Comparison of ENCODE assay signal across 16 cellular contexts in genomic region chr1:224734261-224734935, GRCh38.
DNase-seq lines count a peak whose midpoint lies in the region; ATAC-seq, FAIRE-seq and TF ChIP-seq lines count a peak whose summit lies in the region.
"Had no signal": no experiment of that assay in that cellular context is flagged by ENCODE, and none has a peak within 500 bp of the region (broad histone marks: within the 10 kb centered on the region; RNA-seq: fewer than 3 reads in every experiment).

No MANE protein-coding gene starts in this region.

- intact Hi-C loops in activated CD4-positive, alpha-beta T cell treated with anti-CD3 and anti-CD28 coated beads for 36 hours (cut with DNase I, micrococcal nuclease): no loop called here

- H4K5ac ChIP-seq in H1 (ENCODE audit: insufficient read length, low read depth, low read length): no peak overlapping the region

- H4K8ac ChIP-seq in H1 (ENCODE audit: extremely low read depth, insufficient read depth, low read length): no peak overlapping the region

- TF ChIP-seq CTCF in GM10248 (IDR thresholded peaks at IDR 0.05; ENCODE audit: control extremely low read depth, extremely low read depth, low read depth, missing control alignments): peak; percentile 14
- peak; percentile 47 to 99 (median 79) for TF ChIP-seq CTCF in H1 (IDR thresholded peaks at IDR 0.05; ENCODE audit: control extremely low read depth in 1 of 3, insufficient read depth in 1 of 3, low read depth in 1 of 3, low read length in 3 of 3)
- TF ChIP-seq CTCF in neural crest cell (conservative IDR thresholded peaks at IDR 0.05): peak; percentile 18

- H2BK15ac ChIP-seq in H1 (ENCODE audit: low read length): no peak overlapping the region

- no peaks in the 10 kb centered on the region; the same call in 1 of the 2 replicates for H3K79me1 ChIP-seq in H1 (ENCODE audit: low read depth, low read length)

- H3K4me2 ChIP-seq in H1 (ENCODE audit: insufficient read depth in 1 of 2, low read depth in 2 of 2, low read length in 2 of 2): no peak overlapping the region

- peak overlapping the region; percentile 52 for H3K27ac ChIP-seq in KOPT-K1 (ENCODE audit: low read depth, low read length, poor library complexity, severe bottlenecking)
- H3K27ac ChIP-seq in H1 (ENCODE audit: low read depth, low read length): no peak overlapping the region

- peaks cover 0 to 2% (median 0%) of the 10 kb centered on the region in 4 experiments; a peak in 1 of 7 replicates for H3K27me3 ChIP-seq in H1 (replicated peaks in 1 of 4; ENCODE audit: control insufficient read depth in 3 of 4, extremely low read depth in 1 of 4, insufficient read depth in 3 of 4, low read length in 3 of 4)
- H3K27me3 ChIP-seq: MG63 had no signal

- ATAC-seq in activated CD4-positive, alpha-beta T cell treated with anti-CD3 and anti-CD28 coated beads for 36 hours: no peak

- no peak overlapping the region for H3K4me3 Mint-ChIP-seq in neural crest cell
- H3K4me3 Mint-ChIP-seq in activated CD4-positive, alpha-beta T cell treated with anti-CD3 and anti-CD28 coated beads for 36 hours: no peak overlapping the region
- H3K4me3 Mint-ChIP-seq: activated naive CD4-positive, alpha-beta T cell treated with anti-CD3 and anti-CD28 coated beads, Interleukin-2, amount 10 ng/mL, durations not matched to agents 7 days and 5 days; CD4-positive, CD25-positive, alpha-beta regulatory T cell; central memory CD8-positive, alpha-beta T cell; naive B cell had no signal

- H3K9me3 ChIP-seq in KOPT-K1 (ENCODE audit: insufficient read depth, low read length, poor library complexity, severe bottlenecking): no peaks in the 10 kb centered on the region
- H3K9me3 ChIP-seq in H1 (ENCODE audit: insufficient read depth in 2 of 2, low read depth in 1 of 2, low read length in 1 of 2): no peaks in the 10 kb centered on the region
- H3K9me3 ChIP-seq: MG63 had no signal

- H3K18ac ChIP-seq in H1 (ENCODE audit: extremely low read depth, low read length): no peak overlapping the region

- H3K4me1 Mint-ChIP-seq in neural crest cell: peaks cover 41% of the 10 kb centered on the region
- H3K4me1 Mint-ChIP-seq in activated CD4-positive, alpha-beta T cell treated with anti-CD3 and anti-CD28 coated beads for 36 hours: peaks cover 11% of the 10 kb centered on the region
- H3K4me1 Mint-ChIP-seq: naive B cell had no signal

- H3K56ac ChIP-seq in H1 (replicated peaks; ENCODE audit: insufficient read length, low read depth, low read length): no peak overlapping the region

- no peak overlapping the region for H2BK12ac ChIP-seq in H1 (ENCODE audit: low read depth, low read length)

- no peak overlapping the region for H3K23ac ChIP-seq in H1 (ENCODE audit: insufficient read length)

- H3K27ac Mint-ChIP-seq in neural crest cell (ENCODE audit: unreplicated experiment): no peak overlapping the region
- no peak overlapping the region for H3K27ac Mint-ChIP-seq in activated CD4-positive, alpha-beta T cell treated with anti-CD3 and anti-CD28 coated beads for 36 hours
- H3K27ac Mint-ChIP-seq: activated naive CD4-positive, alpha-beta T cell treated with anti-CD3 and anti-CD28 coated beads, Interleukin-2, amount 10 ng/mL, durations not matched to agents 7 days and 5 days; CD4-positive, CD25-positive, alpha-beta regulatory T cell; naive B cell had no signal

- H3K36me3 ChIP-seq in KOPT-K1 (ENCODE audit: insufficient read depth, low read length) (no peaks in the 10 kb centered on the region), H1 (ENCODE audit: control insufficient read depth in 2 of 4, insufficient read depth in 4 of 4, low read length in 3 of 4) (no peaks in the 10 kb centered on the region)
- H3K36me3 ChIP-seq: MG63 had no signal

- H3K14ac ChIP-seq in H1 (ENCODE audit: insufficient read length): no peak overlapping the region

- no peak overlapping the region for H2AFZ ChIP-seq in H1 (ENCODE audit: low read length)

- H2BK5ac ChIP-seq in H1 (ENCODE audit: low read depth, low read length): no peak overlapping the region

- H2AK5ac ChIP-seq in H1 (ENCODE audit: low read depth, low read length): no peak overlapping the region

- CTCF ChIA-PET in GM10248 (lab: Yijun Ruan, JAX): interaction anchor here (0.9 to 3.8 kb wide), 10 partner anchors 9 to 222 kb away, joined by 3 to 23 read pairs (median 4); no protein-coding TSS in a partner anchor
- CTCF ChIA-PET in H1 (lab: Charles Lee; ENCODE audit: partially characterized antibody): interaction anchor here (0.7 to 7.6 kb wide), 24 partner anchors 9 to 228 kb away, joined by 3 to 91 read pairs (median 4); no protein-coding TSS in a partner anchor
- CTCF ChIA-PET in activated CD4-positive, alpha-beta T cell treated with anti-CD3 and anti-CD28 coated beads for 36 hours (lab: Charles Lee): interaction anchor here (0.8 to 1.0 kb wide), 2 partner anchors 173 to 188 kb away, joined by 3 read pairs; no protein-coding TSS in a partner anchor

- no peak for TF ChIP-seq EP300 in H1 (IDR thresholded peaks at IDR 0.05; ENCODE audit: borderline replicate concordance in 1 of 2, low read depth in 2 of 2, low read length in 2 of 2)

- no peaks in the 10 kb centered on the region for H3K36me3 Mint-ChIP-seq in neural crest cell (ENCODE audit: low read depth)
- H3K36me3 Mint-ChIP-seq in activated CD4-positive, alpha-beta T cell treated with anti-CD3 and anti-CD28 coated beads for 36 hours (ENCODE audit: low read depth): no peaks in the 10 kb centered on the region
- H3K36me3 Mint-ChIP-seq: activated naive CD4-positive, alpha-beta T cell treated with anti-CD3 and anti-CD28 coated beads, Interleukin-2, amount 10 ng/mL, durations not matched to agents 7 days and 5 days; CD4-positive, CD25-positive, alpha-beta regulatory T cell; naive B cell had no signal

- DNase-seq in GM10248 (ENCODE audit: extremely low spot score) (no peak), H1 (ENCODE audit: low read depth in 1 of 2, low spot score in 2 of 2) (no peak), neural crest cell (ENCODE audit: low read depth, low spot score) (no peak), NCI-H1105 (lab: John Stamatoyannopoulos, UW) (no peak)
- no peak for DNase-seq in activated CD4-positive, alpha-beta T cell treated with anti-CD3 and anti-CD28 coated beads for 36 hours
- no peak for DNase-seq in stimulated activated CD4-positive, alpha-beta T cell treated with anti-CD3 and anti-CD28 coated beads, Interleukin-4, amount 100 ng/mL, for 24 hours
- DNase-seq: activated CD8-positive, alpha-beta memory T cell treated with anti-CD3 and anti-CD28 coated beads, Interleukin-2, amount 50 U/mL, for 4 hours; GF-D8; head of caudate nucleus; MG63; naive B cell; NCI-H2107 had no signal

- H3K4ac ChIP-seq in H1 (replicated peaks; ENCODE audit: insufficient read length, low read depth, low read length): peak overlapping the region; percentile 58

- H3K4me3 ChIP-seq in H1 (ENCODE audit: extremely low read depth in 1 of 4, insufficient read depth in 2 of 4, low read depth in 3 of 4, low read length in 4 of 4): no peak overlapping the region
- H3K4me3 ChIP-seq: MG63 had no signal

- WGBS in H1 (ENCODE audit: extremely low coverage in 1 of 2, insufficient coverage in 1 of 2, insufficient read length in 1 of 2, insufficient replicate concordance in 2 of 2, low coverage in 1 of 2, low lambda C conversion rate in 2 of 2, missing lambda C conversion rate in 1 of 2), 2 experiments: 84% methylated on average over 13 of the region's 13 CpGs; no CpG with 5 or more reads in 1 of the 2 experiments

- peak overlapping the region; percentile 10 for H4K91ac ChIP-seq in H1 (replicated peaks; ENCODE audit: insufficient read length, low read length)

- H3K4me1 ChIP-seq in H1 (replicated peaks in 1 of 4; ENCODE audit: control insufficient read depth in 3 of 4, insufficient read depth in 4 of 4, low read length in 3 of 4): peaks cover 12 to 26% (median 13%) of the 10 kb centered on the region in 4 experiments

- no peak overlapping the region for H2BK20ac ChIP-seq in H1 (ENCODE audit: low read length)

- H2BK120ac ChIP-seq in H1 (replicated peaks; ENCODE audit: low read depth, low read length): no peak overlapping the region

- no peak overlapping the region for H3K9ac ChIP-seq in H1 (replicated peaks in 1 of 4; ENCODE audit: extremely low read depth in 1 of 4, low read depth in 3 of 4, low read length in 3 of 4)

- no peaks in the 10 kb centered on the region for H4K20me1 ChIP-seq in H1 (replicated peaks in 1 of 2; ENCODE audit: control insufficient read depth in 1 of 2, insufficient read depth in 2 of 2, low read length in 2 of 2)

- H3K9me3 Mint-ChIP-seq in neural crest cell: no peaks in the 10 kb centered on the region
- H3K9me3 Mint-ChIP-seq in activated CD4-positive, alpha-beta T cell treated with anti-CD3 and anti-CD28 coated beads for 36 hours (ENCODE audit: low read depth): no peaks in the 10 kb centered on the region
- H3K9me3 Mint-ChIP-seq: activated naive CD4-positive, alpha-beta T cell treated with anti-CD3 and anti-CD28 coated beads, Interleukin-2, amount 10 ng/mL, durations not matched to agents 7 days and 5 days; CD4-positive, CD25-positive, alpha-beta regulatory T cell; central memory CD8-positive, alpha-beta T cell; naive B cell had no signal

- H3K23me2 ChIP-seq in H1 (ENCODE audit: low read depth, low read length): no peaks in the 10 kb centered on the region

- no peaks in the 10 kb centered on the region for H3K79me2 ChIP-seq in H1 (ENCODE audit: control insufficient read depth in 1 of 2, insufficient read depth in 2 of 2, low read length in 2 of 2)

- peak; percentile 7 for FAIRE-seq in H1 (lab: Jason Lieb, UNC)

- no peak for TF ChIP-seq POLR2A in H1 (IDR thresholded peaks at IDR 0.05; ENCODE audit: control extremely low read depth in 1 of 2, low read depth in 2 of 2, low read length in 2 of 2)

- POLR2A ChIA-PET in GM10248 (lab: Yijun Ruan, JAX): no interaction called here
- POLR2A ChIA-PET in H1 (lab: Charles Lee; ENCODE audit: partially characterized antibody): interaction anchor here (0.7 kb wide), 1 partner anchor 138 kb away, joined by 3 read pairs; no protein-coding TSS in a partner anchor
- POLR2A ChIA-PET in activated CD4-positive, alpha-beta T cell treated with anti-CD3 and anti-CD28 coated beads for 36 hours (lab: Charles Lee): no interaction called here

- TF ChIP-seq RAD21 in H1 (IDR thresholded peaks at IDR 0.05 in 1 of 2, conservative IDR thresholded peaks at IDR 0.05 in 1 of 2; ENCODE audit: low read depth in 2 of 2, low read length in 2 of 2): peak; percentile 60 to 78

- peaks cover 9% of the 10 kb centered on the region for H3K27me3 Mint-ChIP-seq in neural crest cell (ENCODE audit: low read depth)
- no peaks in the 10 kb centered on the region for H3K27me3 Mint-ChIP-seq in activated CD4-positive, alpha-beta T cell treated with anti-CD3 and anti-CD28 coated beads for 36 hours
- H3K27me3 Mint-ChIP-seq: central memory CD8-positive, alpha-beta T cell; naive B cell had no signal

TF ChIP-seq in H1, 55 proteins besides CTCF, POLR2A, EP300 and RAD21:
- TF ChIP-seq TAF7 (optimal IDR thresholded peaks at IDR 0.05; ENCODE audit: borderline replicate concordance, low read depth, low read length) (peak; percentile 23), YY1 (IDR thresholded peaks at IDR 0.05; ENCODE audit: low read depth, low read length) (0 out of 2 replicates have a peak, but pooled peaks have one; percentile 11), GABPA (IDR thresholded peaks at IDR 0.05; ENCODE audit: borderline replicate concordance, insufficient read depth, low read length) (no peak), TAF1 (IDR thresholded peaks at IDR 0.05; ENCODE audit: low read depth, low read length) (0 out of 2 replicates have a peak, but pooled peaks have one; percentile 10)

Comparison
In these comparisons a context has a peak if more than half of its experiments do, and no peak if none do; other contexts are left out.
1. CTCF ChIP-seq: peak in every context shown above with its lines; median percentile 79 in H1; 18 in neural crest cell; 14 in GM10248.